15 cellular contexts compared by ENCODE assay signal in the genomic region with DNA sequence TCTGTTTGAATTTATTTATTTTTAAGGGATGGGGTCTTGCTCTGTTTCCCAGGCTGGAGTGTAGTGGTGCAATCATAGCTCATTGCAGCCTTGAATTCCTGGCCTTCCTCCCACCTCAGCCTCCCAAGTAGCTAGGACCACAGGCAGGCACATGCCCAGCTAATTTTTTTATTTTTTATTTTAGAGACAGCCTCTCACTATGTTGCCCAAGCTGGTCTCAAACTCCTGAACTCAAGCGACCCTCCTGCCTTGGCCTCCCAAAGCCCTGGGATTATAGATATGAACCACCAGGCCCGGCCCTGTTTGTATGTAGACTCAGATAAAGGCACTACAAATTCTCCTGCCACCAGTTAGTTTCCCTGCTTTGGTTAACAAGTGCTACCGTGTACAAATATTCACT.
A peak's percentile ranks its signal among the peaks of the same experiment; 100 is the strongest.
DNase-seq lines count a peak whose midpoint lies in the region; ATAC-seq and TF ChIP-seq lines count a peak whose summit lies in the region.
"Had no signal": no experiment of that assay in that cellular context is flagged by ENCODE, and none has a peak within 500 bp of the region (broad histone marks: within the 10 kb centered on the region; RNA-seq: fewer than 3 reads in every experiment).

No MANE protein-coding gene starts in this region.

- H3K79me2 ChIP-seq in GM23338 (replicated peaks; ENCODE audit: insufficient read depth) (no peaks in the 10 kb centered on the region), hepatocyte (no peaks in the 10 kb centered on the region)

- H3K27ac Mint-ChIP-seq in GM23338: no peak overlapping the region
- H3K27ac Mint-ChIP-seq in progenitor cell of endocrine pancreas: peak overlapping the region; percentile 88
- H3K27ac Mint-ChIP-seq: CD8-positive, alpha-beta T cell; HFFc6 had no signal

- H3K4me2 ChIP-seq in GM23338 (no peak overlapping the region), hepatocyte (no peak overlapping the region)

- TF ChIP-seq CTCF in 22Rv1 (IDR thresholded peaks at IDR 0.05) (no peak), GM23338 (conservative IDR thresholded peaks at IDR 0.05; ENCODE audit: low read depth in 2 of 2) (no peak), hepatocyte (IDR thresholded peaks at IDR 0.05; ENCODE audit: poor library complexity) (no peak), progenitor cell of endocrine pancreas (IDR thresholded peaks at IDR 0.05; ENCODE audit: unreplicated experiment) (no peak)

- no peaks in the 10 kb centered on the region for H3K9me2 ChIP-seq in GM23338 (ENCODE audit: insufficient read depth)
- no peaks in the 10 kb centered on the region for H3K9me2 ChIP-seq in hepatocyte (replicated peaks; ENCODE audit: insufficient read depth)

- H3K4me1 Mint-ChIP-seq in GM23338 (no peaks in the 10 kb centered on the region), progenitor cell of endocrine pancreas (ENCODE audit: low read depth) (peaks cover 58% of the 10 kb centered on the region)
- H3K4me1 Mint-ChIP-seq: CD4-positive, CD25-positive, alpha-beta regulatory T cell had no signal

- H3K9me3 ChIP-seq in hepatocyte (ENCODE audit: low read depth): no peaks in the 10 kb centered on the region
- H3K9me3 ChIP-seq: Caco-2, HAP-1 had no signal

- H3K4me3 ChIP-seq in GM23338: no peak overlapping the region
- H3K4me3 ChIP-seq in hepatocyte: no peak overlapping the region
- H3K4me3 ChIP-seq: HAP-1 had no signal

- H4K20me1 ChIP-seq in GM23338 (replicated peaks; ENCODE audit: insufficient read depth): no peaks in the 10 kb centered on the region
- H4K20me1 ChIP-seq in hepatocyte (ENCODE audit: insufficient read depth, poor library complexity, severe bottlenecking): no peaks in the 10 kb centered on the region

- ATAC-seq in GM23338 (no peak), GM19328 (IDR thresholded peaks at IDR 0.05; ENCODE audit: unreplicated experiment) (no peak), HG03108 (IDR thresholded peaks at IDR 0.05; ENCODE audit: unreplicated experiment) (no peak), HG03097 (IDR thresholded peaks at IDR 0.05; ENCODE audit: low FRiP score, unreplicated experiment) (no peak)
- ATAC-seq: CD8-positive, alpha-beta T cell had no signal

- H3K27me3 Mint-ChIP-seq in GM23338 (ENCODE audit: insufficient read depth, low read depth, poor library complexity) (no peaks in the 10 kb centered on the region), progenitor cell of endocrine pancreas (no peaks in the 10 kb centered on the region)

- H3K27ac ChIP-seq in 22Rv1 (peak overlapping the region; percentile 69), GM23338 (ENCODE audit: low read depth) (no peak overlapping the region), hepatocyte (peak overlapping the region; percentile 3)
- H3K27ac ChIP-seq: C4-2B had no signal

- H3K27me3 ChIP-seq in GM23338 (ENCODE audit: insufficient read depth) (no peaks in the 10 kb centered on the region), hepatocyte (no peaks in the 10 kb centered on the region)

- H3K4me3 Mint-ChIP-seq in GM23338 (no peak overlapping the region), progenitor cell of endocrine pancreas (ENCODE audit: low read depth) (no peak overlapping the region)
- H3K4me3 Mint-ChIP-seq: CD4-positive, CD25-positive, alpha-beta regulatory T cell; CD8-positive, alpha-beta T cell; HFFc6 had no signal

- H3F3A ChIP-seq in GM23338 (replicated peaks; ENCODE audit: low read depth): no peaks in the 10 kb centered on the region

- peak overlapping the region; percentile 66; the same call in 1 of the 2 replicates for H2AFZ ChIP-seq in GM23338
- no peak overlapping the region for H2AFZ ChIP-seq in hepatocyte

- H3K36me3 Mint-ChIP-seq in GM23338 (ENCODE audit: low read depth): no peaks in the 10 kb centered on the region
- H3K36me3 Mint-ChIP-seq in progenitor cell of endocrine pancreas (ENCODE audit: insufficient read depth): no peaks in the 10 kb centered on the region
- H3K36me3 Mint-ChIP-seq: CD4-positive, CD25-positive, alpha-beta regulatory T cell; CD8-positive, alpha-beta T cell had no signal

- WGBS in hepatocyte (ENCODE audit: low lambda C conversion rate, missing lambda C conversion rate): 66% methylated on average over 3 of the region's 3 CpGs

- no peaks in the 10 kb centered on the region for H3K9me3 Mint-ChIP-seq in GM23338
- no peaks in the 10 kb centered on the region for H3K9me3 Mint-ChIP-seq in progenitor cell of endocrine pancreas (ENCODE audit: low read depth)
- H3K9me3 Mint-ChIP-seq: CD4-positive, CD25-positive, alpha-beta regulatory T cell; CD8-positive, alpha-beta T cell; HFFc6 had no signal

- H3K4me1 ChIP-seq in GM23338 (ENCODE audit: insufficient read depth): no peaks in the 10 kb centered on the region
- H3K4me1 ChIP-seq in hepatocyte (ENCODE audit: insufficient read depth): peaks cover 4% of the 10 kb centered on the region
- H3K4me1 ChIP-seq: HAP-1 had no signal

- H3K36me3 ChIP-seq in GM23338 (ENCODE audit: insufficient read depth) (no peaks in the 10 kb centered on the region), hepatocyte (replicated peaks; ENCODE audit: insufficient read depth, low read depth) (no peaks in the 10 kb centered on the region)
- H3K36me3 ChIP-seq: HAP-1 had no signal

- DNase-seq in GM23338 (ENCODE audit: low spot score) (no peak), hepatocyte (ENCODE audit: low spot score) (no peak), progenitor cell of endocrine pancreas (ENCODE audit: low spot score, unreplicated experiment) (no peak)
- DNase-seq: Caco-2; CD4-positive, CD25-positive, alpha-beta regulatory T cell; CD8-positive, alpha-beta T cell; DND-41; GOT3; HFFc6 had no signal

TF ChIP-seq in GM23338, 12 proteins besides CTCF, POLR2A, EP300 and RAD21:
- TF ChIP-seq POLR2AphosphoS5 (IDR thresholded peaks at IDR 0.05; ENCODE audit: low read depth) (no peak), EZH2 (IDR thresholded peaks at IDR 0.05; ENCODE audit: low read depth, unreplicated experiment) (no peak), CREB1 (CRISPR knock-in tag; IDR thresholded peaks at IDR 0.05; ENCODE audit: low read depth) (no peak), JUNB (IDR thresholded peaks at IDR 0.05; ENCODE audit: unreplicated experiment) (no peak), ZNF331 (CRISPR knock-in tag; IDR thresholded peaks at IDR 0.05; ENCODE audit: low read depth) (no peak), EZH2phosphoT487 (IDR thresholded peaks at IDR 0.05; ENCODE audit: unreplicated experiment) (no peak), ZNF462 (CRISPR knock-in tag; IDR thresholded peaks at IDR 0.05) (no peak)
